In the genomic region with DNA sequence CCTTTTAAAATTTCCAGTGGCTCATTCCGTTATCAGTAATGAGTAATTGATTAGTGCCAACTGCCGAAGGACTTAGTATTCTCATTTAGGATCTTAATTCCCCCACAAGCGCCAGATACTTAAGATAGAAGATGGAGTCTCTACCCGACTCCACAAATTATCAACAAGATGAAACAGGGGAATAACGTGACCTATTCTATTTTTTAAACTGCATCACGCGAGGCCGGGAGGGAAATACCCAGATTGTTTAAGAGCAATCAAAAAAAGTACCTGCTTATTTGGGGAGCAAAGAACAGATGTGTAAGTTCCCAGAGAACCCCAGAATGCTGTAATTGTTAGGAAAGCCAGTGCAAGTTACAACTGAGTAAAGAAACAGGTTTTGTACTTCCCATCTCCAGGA, we compare ENCODE assay signal across 8 cellular contexts. TPM values are rescaled to one million over a fixed set of nuclear protein-coding genes. Genes with fewer than 3 reads are reported as not detected.
DNase-seq lines count a peak whose midpoint lies in the region; ATAC-seq and TF ChIP-seq lines count a peak whose summit lies in the region.

No MANE protein-coding gene starts in this region.

- H3K27me3 ChIP-seq in iPS-15b (ENCODE audit: control insufficient read depth, insufficient read depth, low read length), result peaks cover 31% of the 10 kb centered on the region
- H3K27me3 ChIP-seq in testis, result no peaks in the 10 kb centered on the region

- no peak for DNase-seq in activated CD8-positive, alpha-beta memory T cell treated with anti-CD3 and anti-CD28 coated beads, Interleukin-2, amount 10 ng/mL, durations not matched to agents 7 days and 5 days
- DNase-seq in activated CD8-positive, alpha-beta memory T cell treated with anti-CD3 and anti-CD28 coated beads for 24 hours, result no peak
- DNase-seq in testis, result no peak
- no peak for DNase-seq in mucosa of gallbladder (ENCODE audit: low spot score)
- DNase-seq in NCI-H1694 (lab: John Stamatoyannopoulos, UW), result no peak

- no peak for ATAC-seq in activated CD8-positive, alpha-beta memory T cell treated with anti-CD3 and anti-CD28 coated beads, Interleukin-2, amount 10 ng/mL, durations not matched to agents 7 days and 5 days
- ATAC-seq in GM18907 (IDR thresholded peaks at IDR 0.05; ENCODE audit: unreplicated experiment), result no peak

- 5 to 17% methylated on average over 8 of the region's 8 CpGs for WGBS in testis, 2 donors

- no peaks in the 10 kb centered on the region for H3K4me1 ChIP-seq in iPS-15b (ENCODE audit: control insufficient read depth, insufficient read depth, low read length)
- peaks cover 13% of the 10 kb centered on the region for H3K4me1 ChIP-seq in testis

- no peak overlapping the region for H3K9ac ChIP-seq in iPS-15b (ENCODE audit: low read depth, low read length)

- peaks cover 25% of the 10 kb centered on the region for H3K4me1 Mint-ChIP-seq in activated CD8-positive, alpha-beta memory T cell treated with anti-CD3 and anti-CD28 coated beads, Interleukin-2, amount 10 ng/mL, durations not matched to agents 7 days and 5 days

- TF ChIP-seq POLR2A in testis (IDR thresholded peaks at IDR 0.05), result no peak

- H3K36me3 ChIP-seq in iPS-15b (ENCODE audit: control insufficient read depth, insufficient read depth, low read length) (no peaks in the 10 kb centered on the region), testis (ENCODE audit: low read depth, missing control alignments) (no peaks in the 10 kb centered on the region)

- no peak; the same call in 1 of the 2 replicates for TF ChIP-seq CTCF in VCaP (conservative IDR thresholded peaks at IDR 0.05)
- TF ChIP-seq CTCF in testis (IDR thresholded peaks at IDR 0.05), result no peak

- H3K4me3 Mint-ChIP-seq in activated CD8-positive, alpha-beta memory T cell treated with anti-CD3 and anti-CD28 coated beads, Interleukin-2, amount 10 ng/mL, durations not matched to agents 7 days and 5 days, result peak overlapping the region; percentile 94

- H3K36me3 Mint-ChIP-seq in activated CD8-positive, alpha-beta memory T cell treated with anti-CD3 and anti-CD28 coated beads, Interleukin-2, amount 10 ng/mL, durations not matched to agents 7 days and 5 days, result peaks cover 13% of the 10 kb centered on the region

- CTCF ChIA-PET in activated CD8-positive, alpha-beta memory T cell treated with anti-CD3 and anti-CD28 coated beads, Interleukin-2, amount 10 ng/mL, durations not matched to agents 7 days and 5 days (lab: Charles Lee), result interaction anchor here (0.9 to 12.0 kb wide), 23 partner anchors 9 to 208 kb away, joined by 3 to 424 read pairs (median 8); a partner anchor contains a TSS

- intact Hi-C loops in testis (cut with DNase I; ENCODE audit: low total_unique reads), result loop anchor here (5.0 kb wide), 1 partner anchor 146 kb away; no protein-coding TSS in a partner anchor

- H3K9me3 Mint-ChIP-seq in activated CD8-positive, alpha-beta memory T cell treated with anti-CD3 and anti-CD28 coated beads, Interleukin-2, amount 10 ng/mL, durations not matched to agents 7 days and 5 days (ENCODE audit: low read depth), result no peaks in the 10 kb centered on the region

- H3K27ac ChIP-seq in VCaP (peak overlapping the region; percentile 98), testis (peak overlapping the region; percentile 96 to 99)

- peaks cover 3% of the 10 kb centered on the region for H3K27me3 Mint-ChIP-seq in activated CD8-positive, alpha-beta memory T cell treated with anti-CD3 and anti-CD28 coated beads, Interleukin-2, amount 10 ng/mL, durations not matched to agents 7 days and 5 days

- peak overlapping the region; percentile 92 for H3K27ac Mint-ChIP-seq in activated CD8-positive, alpha-beta memory T cell treated with anti-CD3 and anti-CD28 coated beads, Interleukin-2, amount 10 ng/mL, durations not matched to agents 7 days and 5 days

- H3K9me3 ChIP-seq in iPS-15b (ENCODE audit: control insufficient read depth, insufficient read depth, low read length) (no peaks in the 10 kb centered on the region), testis (no peaks in the 10 kb centered on the region)

- H3K4me3 ChIP-seq in iPS-15b (ENCODE audit: low read depth, low read length), result peak overlapping the region; percentile 84
- H3K4me3 ChIP-seq in testis, result peak overlapping the region; percentile 89 to 94

RNA-seq across cellular contexts. Expression of a gene that starts 1.1 kb away (rescaled TPM):
- total RNA-seq in activated CD8-positive, alpha-beta memory T cell treated with anti-CD3 and anti-CD28 coated beads, Interleukin-2, amount 10 ng/mL, durations not matched to agents 7 days and 5 days, result 10 to 100 TPM; 18.3 to 21.7 TPM
- total RNA-seq in testis (10 to 100 TPM; 46.1 to 55.3 TPM), mucosa of gallbladder (15.9 TPM)
- 21.3 TPM for polyA plus RNA-seq in testis (ENCODE audit: insufficient read depth, low read depth, low replicate concordance)

RNA-seq across cellular contexts. Expression of a gene that starts 29.0 kb away (rescaled TPM):
- total RNA-seq in activated CD8-positive, alpha-beta memory T cell treated with anti-CD3 and anti-CD28 coated beads, Interleukin-2, amount 10 ng/mL, durations not matched to agents 7 days and 5 days, result 1 to 10 TPM; 3.5 TPM
- 10 to 100 TPM; 16.6 to 18.5 TPM for total RNA-seq in testis
- polyA plus RNA-seq in testis (ENCODE audit: insufficient read depth, low read depth, low replicate concordance), result 28.6 TPM
- 11.2 TPM for total RNA-seq in mucosa of gallbladder
